ENCODE assay signal across 35 cellular contexts in the genomic region with DNA sequence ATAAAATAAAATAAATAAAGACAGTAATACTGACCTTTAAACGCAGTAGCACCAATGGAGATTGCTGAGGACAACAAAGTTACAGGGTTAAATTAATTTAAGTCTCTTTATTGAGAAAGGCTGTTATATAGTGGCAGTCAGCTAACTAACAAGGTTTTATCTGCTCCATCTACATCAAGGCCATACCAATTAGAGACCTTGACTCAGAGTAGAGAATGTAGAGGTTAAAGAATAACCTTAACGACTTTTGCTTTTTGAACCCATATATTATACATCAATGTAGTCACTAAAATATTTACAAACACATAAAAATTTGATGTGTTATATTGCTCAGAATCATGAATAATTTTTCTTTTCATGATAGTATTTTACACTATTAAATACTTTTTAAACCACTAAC.
"Had no signal": no experiment of that assay in that cellular context is flagged by ENCODE, and none has a peak within 500 bp of the region (broad histone marks: within the 10 kb centered on the region; RNA-seq: fewer than 3 reads in every experiment).

No MANE protein-coding gene starts in this region.

- DNase-seq: activated B cell treated with CpG ODN at 0.5 μM for 24 hours; activated CD4-positive, alpha-beta memory T cell treated with anti-CD3 and anti-CD28 coated beads for 36 hours; activated CD4-positive, alpha-beta T cell treated with anti-CD3 and anti-CD28 coated beads for 4 hours; activated CD4-positive, alpha-beta T cell treated with anti-CD3 and anti-CD28 coated beads, Interleukin-2, amount 10 ng/mL, durations not matched to agents 24 days and 14 days; activated CD4-positive, alpha-beta T cell treated with anti-CD3 and anti-CD28 coated beads, Interleukin-2, amount 50 U/mL, for 1 hour; activated CD4-positive, alpha-beta T cell treated with anti-CD3 and anti-CD28 coated beads, Interleukin-2, amount 50 U/mL, for 4 hours; activated CD4-positive, CD25-positive, alpha-beta regulatory T cell treated with anti-CD3 and anti-CD28 coated beads, Interleukin-2, amount 50 U/mL, for 72 hours; activated CD8-positive, alpha-beta memory T cell treated with anti-CD3 and anti-CD28 coated beads, Interleukin-2, amount 50 U/mL, for 4 hours; activated CD8-positive, alpha-beta T cell treated with anti-CD3 and anti-CD28 coated beads for 36 hours; activated effector memory CD4-positive, alpha-beta T cell treated with anti-CD3 and anti-CD28 coated beads, Interleukin-2, amount 50 U/mL, for 16 hours; activated gamma-delta T cell treated with Interleukin-2 at 50 U/mL for 16 hours; activated naive CD4-positive, alpha-beta T cell; activated naive CD4-positive, alpha-beta T cell treated with anti-CD3 and anti-CD28 coated beads for 36 hours; activated naive CD4-positive, alpha-beta T cell treated with anti-CD3 and anti-CD28 coated beads, Interleukin-2, amount 50 U/mL, for 16 hours; activated naive CD8-positive, alpha-beta T cell treated with anti-CD3 and anti-CD28 coated beads for 36 hours; activated T-cell treated with anti-CD3 and anti-CD28 coated beads for 4 hours; activated T-cell treated with anti-CD3 and anti-CD28 coated beads, Interleukin-2, amount 50 U/mL, for 1 hour; activated T-cell treated with anti-CD3 and anti-CD28 coated beads, Interleukin-2, amount 50 U/mL, for 4 hours; activated T-cell treated with anti-CD3 and anti-CD28 coated beads, Interleukin-2, amount 50 U/mL, for 72 hours; adrenal gland; amniotic stem cell; aorta; body of pancreas; brain microvascular endothelial cell; central memory CD4-positive, alpha-beta T cell; T-cell; T-helper 2 cell; T-helper 9 cell had no signal

- H3K4me1 ChIP-seq: body of pancreas, breast epithelium had no signal

- H3K27me3 ChIP-seq: adrenal gland, body of pancreas, brain microvascular endothelial cell, breast epithelium had no signal

- ATAC-seq: activated CD8-positive, alpha-beta T cell treated with anti-CD3 and anti-CD28 coated beads for 36 hours; activated naive CD4-positive, alpha-beta T cell treated with anti-CD3 and anti-CD28 coated beads, Interleukin-2, amount 50 U/mL, for 72 hours; activated T-cell treated with anti-CD3 and anti-CD28 coated beads, Interleukin-2, amount 50 U/mL, for 4 hours; activated T-cell treated with anti-CD3 and anti-CD28 coated beads, Interleukin-2, amount 50 U/mL, for 72 hours; activated T-helper 17 cell treated with anti-CD3 and anti-CD28 coated beads, Interleukin-2, amount 50 U/mL, for 72 hours; body of pancreas; T-cell had no signal

- H3K36me3 ChIP-seq: adrenal gland, brain microvascular endothelial cell, breast epithelium had no signal

- H3K27ac ChIP-seq: adrenal gland, body of pancreas, brain microvascular endothelial cell, breast epithelium, VCaP had no signal

- H3K9me3 ChIP-seq: body of pancreas, breast epithelium had no signal

- FAIRE-seq: astrocyte had no signal

- H3K27me3 Mint-ChIP-seq: activated B cell treated with CpG ODN at 0.5 μM for 24 hours; activated CD4-positive, alpha-beta memory T cell treated with anti-CD3 and anti-CD28 coated beads for 36 hours; activated CD4-positive, alpha-beta T cell treated with anti-CD3 and anti-CD28 coated beads, Interleukin-2, amount 10 ng/mL, durations not matched to agents 24 days and 14 days; activated CD8-positive, alpha-beta T cell treated with anti-CD3 and anti-CD28 coated beads for 36 hours; activated naive CD8-positive, alpha-beta T cell treated with anti-CD3 and anti-CD28 coated beads for 36 hours; activated T-helper 17 cell treated with anti-CD3 and anti-CD28 coated beads, Interleukin-2, amount 50 U/mL, for 72 hours; T-cell had no signal

- H3K4me3 ChIP-seq: adrenal gland, body of pancreas, breast epithelium had no signal

- H3K4me3 Mint-ChIP-seq: activated B cell treated with CpG ODN at 0.5 μM for 24 hours; activated CD4-positive, alpha-beta memory T cell treated with anti-CD3 and anti-CD28 coated beads for 36 hours; activated CD4-positive, alpha-beta T cell treated with anti-CD3 and anti-CD28 coated beads, Interleukin-2, amount 10 ng/mL, durations not matched to agents 24 days and 14 days; activated CD8-positive, alpha-beta T cell treated with anti-CD3 and anti-CD28 coated beads for 36 hours; activated naive CD4-positive, alpha-beta T cell treated with anti-CD3 and anti-CD28 coated beads for 36 hours; activated naive CD8-positive, alpha-beta T cell treated with anti-CD3 and anti-CD28 coated beads for 36 hours; activated T-cell treated with anti-CD3 and anti-CD28 coated beads, Interleukin-2, amount 50 U/mL, for 4 hours; activated T-cell treated with anti-CD3 and anti-CD28 coated beads, Interleukin-2, amount 50 U/mL, for 72 hours; activated T-helper 1 cell treated with anti-CD3 and anti-CD28 coated beads, Interleukin-12 subunit alpha, Interleukin-12 subunit beta, Interleukin-2, Interleukin-4 antibody, amounts not matched to agents 30 ng/mL and 10 ng/mL and 1 ng/mL, durations not matched to agents 14 hours and 24 hours and 36 hours; activated T-helper 17 cell treated with anti-CD3 and anti-CD28 coated beads, Interleukin-2, amount 50 U/mL, for 72 hours; T-helper 2 cell treated with Interferon-gamma antibody and Interleukin-4, amounts not matched to agents 5 μg/mL and 100 μg/mL, for 36 hours had no signal

- H3K27ac Mint-ChIP-seq: activated B cell treated with CpG ODN at 0.5 μM for 24 hours; activated CD4-positive, alpha-beta memory T cell treated with anti-CD3 and anti-CD28 coated beads for 36 hours; activated CD4-positive, alpha-beta T cell treated with anti-CD3 and anti-CD28 coated beads, Interleukin-2, amount 10 ng/mL, durations not matched to agents 24 days and 14 days; activated CD8-positive, alpha-beta T cell treated with anti-CD3 and anti-CD28 coated beads for 36 hours; activated naive CD4-positive, alpha-beta T cell treated with anti-CD3 and anti-CD28 coated beads for 36 hours; activated naive CD4-positive, alpha-beta T cell treated with anti-CD3 and anti-CD28 coated beads, Interleukin-2, amount 50 U/mL, for 72 hours; activated naive CD8-positive, alpha-beta T cell treated with anti-CD3 and anti-CD28 coated beads for 36 hours; activated T-cell treated with anti-CD3 and anti-CD28 coated beads, Interleukin-2, amount 50 U/mL, for 72 hours; activated T-helper 1 cell treated with anti-CD3 and anti-CD28 coated beads, Interleukin-12 subunit alpha, Interleukin-12 subunit beta, Interleukin-2, Interleukin-4 antibody, amounts not matched to agents 30 ng/mL and 10 ng/mL and 1 ng/mL, durations not matched to agents 14 hours and 24 hours and 36 hours; activated T-helper 17 cell treated with anti-CD3 and anti-CD28 coated beads, Interleukin-2, amount 50 U/mL, for 72 hours; T-cell; T-helper 2 cell treated with Interferon-gamma antibody and Interleukin-4, amounts not matched to agents 5 μg/mL and 100 μg/mL, for 36 hours had no signal
